In genomic region chr6:82645536-82646230, GRCh38 we compare ENCODE assay signal across 23 cellular contexts.
"Had no signal": no experiment of that assay in that cellular context is flagged by ENCODE, and none has a peak within 500 bp of the region (broad histone marks: within the 10 kb centered on the region; RNA-seq: fewer than 3 reads in every experiment).

No MANE protein-coding gene starts in this region.

- H3K27me3 ChIP-seq: cardiac muscle cell, sigmoid colon, stomach, suprapubic skin, tibial nerve had no signal

- H3K4me1 ChIP-seq: sigmoid colon, stomach, suprapubic skin, tibial nerve had no signal

- ATAC-seq: activated CD8-positive, alpha-beta memory T cell treated with anti-CD3 and anti-CD28 coated beads, Interleukin-2, amount 10 ng/mL, durations not matched to agents 7 days and 5 days; activated CD8-positive, alpha-beta T cell treated with anti-CD3 and anti-CD28 coated beads for 36 hours; activated naive CD8-positive, alpha-beta T cell treated with anti-CD3 and anti-CD28 coated beads, Interleukin-2, amount 50 U/mL, for 24 hours; left ventricle myocardium superior; natural killer cell; stimulated activated memory B cell treated with anti-CD40 and anti-IgM and Interleukin-4, amounts not matched to agents 10 μg/mL and 1 μg/mL and 100 μg/mL, for 72 hours had no signal

- H3K27ac ChIP-seq: cardiac muscle cell, epithelial cell of prostate, sigmoid colon, stomach, suprapubic skin, tibial nerve, WERI-Rb-1 had no signal

- H3K4me3 ChIP-seq: cardiac muscle cell, sigmoid colon, smooth muscle cell, stomach, suprapubic skin, tibial nerve had no signal

- H3K9me3 ChIP-seq: sigmoid colon, stomach, suprapubic skin had no signal

- DNase-seq: activated CD4-positive, alpha-beta T cell treated with anti-CD3 and anti-CD28 coated beads, Interleukin-2, amount 10 ng/mL, durations not matched to agents 7 days and 5 days; activated CD4-positive, CD25-positive, alpha-beta regulatory T cell treated with anti-CD3 and anti-CD28 coated beads, Interleukin-2, amount 50 U/mL, for 72 hours; activated CD8-positive, alpha-beta memory T cell treated with anti-CD3 and anti-CD28 coated beads, Interleukin-2, amount 10 ng/mL, durations not matched to agents 7 days and 5 days; activated CD8-positive, alpha-beta T cell treated with anti-CD3 and anti-CD28 coated beads for 36 hours; activated gamma-delta T cell; activated naive CD4-positive, alpha-beta T cell treated with anti-CD3 and anti-CD28 coated beads, Interleukin-2, amount 50 U/mL, for 16 hours; activated naive CD8-positive, alpha-beta T cell treated with anti-CD3 and anti-CD28 coated beads, Interleukin-2, amount 50 U/mL, for 24 hours; activated T-cell treated with anti-CD3 and anti-CD28 coated beads for 4 hours; cortex of kidney; left ventricle myocardium superior; midbrain; natural killer cell; retina; sigmoid colon; stimulated activated CD4-positive, alpha-beta T cell treated with anti-CD3 and anti-CD28 coated beads, Interleukin-15, amount 100 ng/mL, for 24 hours; stomach; WERI-Rb-1 had no signal

- H3K36me3 ChIP-seq: cardiac muscle cell, sigmoid colon, stomach, suprapubic skin, tibial nerve, WERI-Rb-1 had no signal
